Comparison of ENCODE assay signal across 39 cellular contexts in genomic region chr2:88423733-88424132, GRCh38. TPM values are rescaled to one million over a fixed set of nuclear protein-coding genes. Genes with fewer than 3 reads are reported as not detected.
"Had no signal": no experiment of that assay in that cellular context is flagged by ENCODE, and none has a peak within 500 bp of the region (broad histone marks: within the 10 kb centered on the region; RNA-seq: fewer than 3 reads in every experiment).

No MANE protein-coding gene starts in this region.

- H3K9me3 ChIP-seq: adrenal gland, ascending aorta, body of pancreas, breast epithelium had no signal

- H3K27me3 ChIP-seq: adrenal gland, ascending aorta, body of pancreas, brain microvascular endothelial cell, breast epithelium, cardiac muscle cell had no signal

- H3K36me3 ChIP-seq: adrenal gland, ascending aorta, brain microvascular endothelial cell, breast epithelium, cardiac muscle cell had no signal

- DNase-seq: activated effector memory CD4-positive, alpha-beta T cell treated with anti-CD3 and anti-CD28 coated beads, Interleukin-2, amount 50 U/mL, for 16 hours; activated effector memory CD4-positive, alpha-beta T cell treated with Interleukin-2 at 50 U/mL for 16 hours; activated gamma-delta T cell; activated gamma-delta T cell treated with Interleukin-2 at 50 U/mL for 16 hours; activated naive CD4-positive, alpha-beta T cell; activated naive CD4-positive, alpha-beta T cell treated with anti-CD3 and anti-CD28 coated beads for 36 hours; activated naive CD4-positive, alpha-beta T cell treated with anti-CD3 and anti-CD28 coated beads, Interleukin-2, amount 10 ng/mL, durations not matched to agents 7 days and 5 days; activated naive CD4-positive, alpha-beta T cell treated with anti-CD3 and anti-CD28 coated beads, Interleukin-2, amount 50 U/mL, for 16 hours; activated naive CD4-positive, alpha-beta T cell treated with Interleukin-2 at 50 U/mL for 16 hours; activated naive CD8-positive, alpha-beta T cell treated with anti-CD3 and anti-CD28 coated beads for 36 hours; activated naive CD8-positive, alpha-beta T cell treated with anti-CD3 and anti-CD28 coated beads, Interleukin-2, amount 10 ng/mL, durations not matched to agents 7 days and 5 days; activated naive CD8-positive, alpha-beta T cell treated with anti-CD3 and anti-CD28 coated beads, Interleukin-2, amount 50 U/mL, for 24 hours; activated T-cell treated with anti-CD3 and anti-CD28 coated beads, Interleukin-2, amount 50 U/mL, for 1 hour; activated T-cell treated with anti-CD3 and anti-CD28 coated beads, Interleukin-2, amount 50 U/mL, for 24 hours; activated T-cell treated with anti-CD3 and anti-CD28 coated beads, Interleukin-2, amount 50 U/mL, for 4 hours; activated T-cell treated with anti-CD3 and anti-CD28 coated beads, Interleukin-2, amount 50 U/mL, for 48 hours; activated T-cell treated with anti-CD3 and anti-CD28 coated beads, Interleukin-2, amount 50 U/mL, for 72 hours; adrenal gland; amniotic stem cell; amygdala; anterior cingulate cortex; aorta; body of pancreas; brain microvascular endothelial cell; caudate nucleus; central memory CD4-positive, alpha-beta T cell; cerebellar nuclear complex had no signal

- FAIRE-seq: astrocyte, bronchial epithelial cell had no signal

- H3K4me1 ChIP-seq: adrenal gland, ascending aorta, body of pancreas, breast epithelium had no signal

- H3K4me3 ChIP-seq: adrenal gland, ascending aorta, body of pancreas, breast epithelium, cardiac muscle cell had no signal

- ATAC-seq: activated naive CD4-positive, alpha-beta T cell treated with anti-CD3 and anti-CD28 coated beads, Interleukin-2, amount 50 U/mL, for 72 hours; activated naive CD8-positive, alpha-beta T cell treated with anti-CD3 and anti-CD28 coated beads, Interleukin-2, amount 50 U/mL, for 24 hours; activated T-cell treated with anti-CD3 and anti-CD28 coated beads, Interleukin-2, amount 50 U/mL, for 4 hours; activated T-cell treated with anti-CD3 and anti-CD28 coated beads, Interleukin-2, amount 50 U/mL, for 72 hours; activated T-helper 17 cell treated with anti-CD3 and anti-CD28 coated beads, Interleukin-2, amount 50 U/mL, for 72 hours; body of pancreas had no signal

- H3K27ac ChIP-seq: adrenal gland, ascending aorta, body of pancreas, brain microvascular endothelial cell, breast epithelium, cardiac muscle cell had no signal

RNA-seq across cellular contexts. Expression of gene FOXI3, which starts 28.8 kb away (rescaled TPM):
- total RNA-seq: activated naive CD4-positive, alpha-beta T cell treated with anti-CD3 and anti-CD28 coated beads for 36 hours; activated naive CD4-positive, alpha-beta T cell treated with anti-CD3 and anti-CD28 coated beads, Interleukin-2, amount 50 U/mL, for 72 hours; activated naive CD8-positive, alpha-beta T cell treated with anti-CD3 and anti-CD28 coated beads for 36 hours; activated naive CD8-positive, alpha-beta T cell treated with anti-CD3 and anti-CD28 coated beads, Interleukin-2, amount 10 ng/mL, durations not matched to agents 7 days and 5 days; activated T-cell treated with anti-CD3 and anti-CD28 coated beads, Interleukin-2, amount 50 U/mL, for 4 hours; activated T-cell treated with anti-CD3 and anti-CD28 coated beads, Interleukin-2, amount 50 U/mL, for 72 hours; activated T-helper 1 cell treated with anti-CD3 and anti-CD28 coated beads, Interleukin-12 subunit alpha, Interleukin-12 subunit beta, Interleukin-2, Interleukin-4 antibody, amounts not matched to agents 30 ng/mL and 10 ng/mL and 1 ng/mL, durations not matched to agents 14 hours and 24 hours and 36 hours; activated T-helper 17 cell treated with anti-CD3 and anti-CD28 coated beads, Interleukin-2, amount 50 U/mL, for 72 hours; activated T-helper 2 cell treated with anti-CD3 and anti-CD28 coated beads, Interferon-gamma antibody, Interleukin-2, Interleukin-4, amounts not matched to agents 10 μg/mL and 5 μg/mL and 100 μg/mL, durations not matched to agents 14 hours and 24 hours and 36 hours; adrenal gland; aorta; ascending aorta; body of pancreas; breast epithelium; bronchial epithelial cell; cardiac muscle cell; cardiac septum; chondrocyte had no signal
- polyA plus RNA-seq: adipose tissue, adrenal gland, aorta, cardiac muscle cell had no signal
